8 cellular contexts compared by ENCODE assay signal in genomic region chr7:150324366-150324961, GRCh38. TPM values are rescaled to one million over a fixed set of nuclear protein-coding genes. Genes with fewer than 3 reads are reported as not detected.
A peak's percentile ranks its signal among the peaks of the same experiment; 100 is the strongest.
DNase-seq lines count a peak whose midpoint lies in the region; ATAC-seq and TF ChIP-seq lines count a peak whose summit lies in the region.

No MANE protein-coding gene starts in this region.

- no peak overlapping the region for H2AFZ ChIP-seq in Karpas-422 (ENCODE audit: low read length)

- H3K27me3 Mint-ChIP-seq in Calu3 (ENCODE audit: unreplicated experiment): no peaks in the 10 kb centered on the region

- peaks cover 21% of the 10 kb centered on the region for H3K79me2 ChIP-seq in Karpas-422 (ENCODE audit: low read length)

- peak overlapping the region; percentile 88 for H3K9ac ChIP-seq in Karpas-422 (ENCODE audit: low read length)

- no peak for TF ChIP-seq CTCF in Calu3 (IDR thresholded peaks at IDR 0.05; ENCODE audit: unreplicated experiment)

- no peaks in the 10 kb centered on the region for H3K27me3 ChIP-seq in Karpas-422 (ENCODE audit: low read length)

- H3K4me1 Mint-ChIP-seq in Calu3 (ENCODE audit: low read depth, unreplicated experiment): peaks cover 41% of the 10 kb centered on the region

- intact Hi-C loops in Calu3 (cut with micrococcal nuclease; ENCODE audit: unreplicated experiment): no loop called here

- no peaks in the 10 kb centered on the region for H3K9me2 ChIP-seq in Karpas-422 (replicated peaks; ENCODE audit: insufficient read depth, low read length)

- DNase-seq in Calu3 (no peak), Karpas-422 (no peak), caudate nucleus (lab: John Stamatoyannopoulos, UW) (no peak), myocyte (ENCODE audit: low read depth) (peak; percentile 7), substantia nigra (lab: John Stamatoyannopoulos, UW) (no peak), epidermal melanocyte (ENCODE audit: insufficient read length, low spot score) (no peak)

- BruUV-seq in Calu3 (replicated peaks; lab: Mats Ljungman, UMichigan): no TSS peak

- H3K27ac ChIP-seq in Karpas-422 (ENCODE audit: low read length) (no peak overlapping the region), caudate nucleus (ENCODE audit: low read depth, low read length) (peak overlapping the region; percentile 52), substantia nigra (ENCODE audit: low read depth, low read length, poor library complexity, severe bottlenecking) (no peak overlapping the region)

- H3K4me3 ChIP-seq in Karpas-422 (ENCODE audit: low read length): peak overlapping the region; percentile 79

- peak overlapping the region; percentile 67 for H3K4me2 ChIP-seq in Karpas-422 (ENCODE audit: low read depth, low read length, poor library complexity, severe bottlenecking)

- peak overlapping the region; percentile 85 for H3K4me3 Mint-ChIP-seq in Calu3 (ENCODE audit: low read depth, unreplicated experiment)

- CTCF ChIA-PET in Calu3 (lab: Charles Lee): no interaction called here

- no peaks in the 10 kb centered on the region for H3K9me3 ChIP-seq in Karpas-422 (ENCODE audit: low read length)

- no peaks in the 10 kb centered on the region for H3K36me3 ChIP-seq in Karpas-422 (ENCODE audit: insufficient read depth, low read length)

- peaks cover 62% of the 10 kb centered on the region for H3K36me3 Mint-ChIP-seq in Calu3 (ENCODE audit: insufficient read depth, unreplicated experiment)

- ATAC-seq in HG02763 (IDR thresholded peaks at IDR 0.05; ENCODE audit: unreplicated experiment): no peak
- no peak for ATAC-seq in GM18520 (IDR thresholded peaks at IDR 0.05; ENCODE audit: unreplicated experiment)

- H3K4me1 ChIP-seq in Karpas-422 (ENCODE audit: low read length): peaks cover 18% of the 10 kb centered on the region

- 0 out of 2 replicates have a peak, but pooled peaks cover 2% of the 10 kb centered on the region for H4K20me1 ChIP-seq in Karpas-422 (ENCODE audit: insufficient read depth, low read depth, low read length)

- peak overlapping the region; percentile 98 for H3K27ac Mint-ChIP-seq in Calu3 (ENCODE audit: unreplicated experiment)

- no peaks in the 10 kb centered on the region for H3K9me3 Mint-ChIP-seq in Calu3 (ENCODE audit: low read depth, unreplicated experiment)

RNA-seq across cellular contexts. Expression of gene ACTR3C, which starts 1.1 kb away (rescaled TPM):
- total RNA-seq in Calu3 (2022) (22.8 and 26.0 TPM in 2 replicates), myocyte (0.32 TPM in 1 of 2 replicates, not detected in the other)
- 0.48 and 13.8 TPM in 2 replicates for total RNA-seq in Karpas-422 (2014; rRNA removed; shearing (Covaris generic); ENCODE audit: low replicate concordance)
- not detected for polyA plus RNA-seq in myocyte (2012)

RNA-seq across cellular contexts. Expression of gene LRRC61, which starts 1.3 kb away (rescaled TPM):
- total RNA-seq in Calu3 (2022) (14.6 and 22.5 TPM in 2 replicates), myocyte (not detected in 2 replicates)
- total RNA-seq in Karpas-422 (2014; rRNA removed; shearing (Covaris generic); ENCODE audit: low replicate concordance): 4.1 and 16.5 TPM in 2 replicates
- 0.30 TPM for polyA plus RNA-seq in myocyte (2012)

RNA-seq across cellular contexts. Expression of gene RARRES2, which starts 17.0 kb away (rescaled TPM):
- total RNA-seq in Calu3 (2022) (9.1 and 13.0 TPM in 2 replicates), myocyte (202 and 252 TPM in 2 replicates)
- total RNA-seq in Karpas-422 (2014; rRNA removed; shearing (Covaris generic); ENCODE audit: low replicate concordance): not detected in 2 replicates
- 278 TPM for polyA plus RNA-seq in myocyte (2012)

RNA-seq across cellular contexts. Expression of gene REPIN1, which starts 44.2 kb away (rescaled TPM):
- total RNA-seq in Calu3 (2022) (185 and 189 TPM in 2 replicates), myocyte (262 and 362 TPM in 2 replicates)
- total RNA-seq in Karpas-422 (2014; rRNA removed; shearing (Covaris generic); ENCODE audit: low replicate concordance): 53.3 and 98.4 TPM in 2 replicates
- 117 TPM for polyA plus RNA-seq in myocyte (2012)

RNA-seq across cellular contexts. Expression of gene ZNF775, which starts 54.7 kb away (rescaled TPM):
- total RNA-seq in Calu3 (2022) (5.3 and 5.8 TPM in 2 replicates), myocyte (17.8 and 21.2 TPM in 2 replicates)
- 1.5 and 4.7 TPM in 2 replicates for total RNA-seq in Karpas-422 (2014; rRNA removed; shearing (Covaris generic); ENCODE audit: low replicate concordance)
- 7.3 TPM for polyA plus RNA-seq in myocyte (2012)

Comparison
In these comparisons a context has a peak if more than half of its experiments do, and no peak if none do; other contexts are left out.
1. RNA of gene RARRES2, which starts 17.0 kb away (total RNA-seq): 202 to 252 TPM in myocyte; 9.1 to 13.0 TPM in Calu3 and not detected in Karpas-422; every median in the first group is over 10 times any median in the second.